In the genomic region with DNA sequence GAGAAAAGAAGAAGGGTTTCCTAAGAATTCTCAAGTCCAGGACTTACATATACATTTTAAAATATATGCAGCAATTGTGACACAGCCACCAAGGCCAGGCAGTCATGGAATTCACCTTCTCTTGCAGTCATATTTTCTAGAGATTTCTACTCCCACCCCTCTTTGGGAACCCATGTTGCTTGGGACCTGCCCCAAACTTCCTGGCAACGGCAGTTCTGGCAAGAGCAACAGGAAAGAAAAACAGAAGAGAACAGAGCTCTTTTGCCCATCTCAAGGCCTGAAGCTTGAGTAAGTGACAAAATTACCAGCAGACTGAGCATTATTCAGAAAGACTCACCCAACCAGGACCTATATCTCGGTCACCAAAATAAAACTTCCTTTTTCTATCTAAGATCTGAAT, we compare ENCODE assay signal across 15 cellular contexts.
"Had no signal": no experiment of that assay in that cellular context is flagged by ENCODE, and none has a peak within 500 bp of the region (broad histone marks: within the 10 kb centered on the region; RNA-seq: fewer than 3 reads in every experiment).

No MANE protein-coding gene starts in this region.

- FAIRE-seq: endometrium had no signal

- H3K9me3 Mint-ChIP-seq: nephron had no signal

- H3K27ac ChIP-seq: body of pancreas, esophagus squamous epithelium, foreskin keratinocyte, psoas muscle had no signal

- H3K4me3 ChIP-seq: body of pancreas, esophagus squamous epithelium, psoas muscle had no signal

- DNase-seq: activated CD4-positive, alpha-beta T cell treated with anti-CD3 and anti-CD28 coated beads for 36 hours; activated naive CD4-positive, alpha-beta T cell treated with anti-CD3 and anti-CD28 coated beads, Interleukin-2, amount 50 U/mL, for 16 hours; body of pancreas; cerebellar nuclear complex; esophagus squamous epithelium; foreskin keratinocyte; left colon; psoas muscle; stimulated activated CD4-positive, alpha-beta T cell treated with anti-CD3 and anti-CD28 coated beads, Interleukin-2, amount 100 ng/mL, for 24 hours; stimulated activated naive CD4-positive, alpha-beta T cell treated with Interleukin-2 at 50 U/mL for 16 hours had no signal

- H3K27me3 Mint-ChIP-seq: activated CD4-positive, alpha-beta T cell treated with anti-CD3 and anti-CD28 coated beads for 36 hours; memory B cell had no signal

- H3K9me3 ChIP-seq: body of pancreas, esophagus squamous epithelium, psoas muscle had no signal

- ATAC-seq: activated CD4-positive, alpha-beta T cell treated with anti-CD3 and anti-CD28 coated beads for 36 hours; body of pancreas; foreskin keratinocyte; left colon; psoas muscle; sciatic nerve had no signal

- H3K27me3 ChIP-seq: body of pancreas, esophagus squamous epithelium, foreskin keratinocyte had no signal

- H3K4me3 Mint-ChIP-seq: activated CD4-positive, alpha-beta T cell treated with anti-CD3 and anti-CD28 coated beads for 36 hours; memory B cell; nephron; T-helper 2 cell treated with Interferon-gamma antibody and Interleukin-4, amounts not matched to agents 5 μg/mL and 100 μg/mL, for 36 hours had no signal

- H3K36me3 ChIP-seq: esophagus squamous epithelium had no signal

- H3K27ac Mint-ChIP-seq: activated CD4-positive, alpha-beta T cell treated with anti-CD3 and anti-CD28 coated beads for 36 hours; memory B cell; nephron; T-helper 2 cell treated with Interferon-gamma antibody and Interleukin-4, amounts not matched to agents 5 μg/mL and 100 μg/mL, for 36 hours had no signal
